18 cellular contexts compared by ENCODE assay signal in genomic region chr19:7115721-7116120, GRCh38.
A peak's percentile ranks its signal among the peaks of the same experiment; 100 is the strongest.
DNase-seq lines count a peak whose midpoint lies in the region; ATAC-seq lines count a peak whose summit lies in the region.
"Had no signal": no experiment of that assay in that cellular context is flagged by ENCODE, and none has a peak within 500 bp of the region (broad histone marks: within the 10 kb centered on the region; RNA-seq: fewer than 3 reads in every experiment).

No MANE protein-coding gene starts in this region.

- DNase-seq in Ammon's horn (ENCODE audit: low spot score), result peak; percentile 95
- peak; percentile 13 for DNase-seq in astrocyte of the hippocampus (ENCODE audit: low read depth, low spot score)
- peak; percentile 72 to 86 for DNase-seq in hippocampal formation (lab: John Stamatoyannopoulos, UW)
- peak; percentile 48 to 96 (median 72) for DNase-seq in posterior cingulate gyrus
- DNase-seq in NCI-H345 treated with DMSO at 0.1 percent for 48 hours (lab: John Stamatoyannopoulos, UW; ENCODE audit: unreplicated experiment), result no peak
- no peak for DNase-seq in COR-L47 (lab: John Stamatoyannopoulos, UW)
- no peak for DNase-seq in NAMALWA (ENCODE audit: low spot score)
- DNase-seq: DND-41, GF-D8, KG1, NCI-H1436, NCI-H2029, NCI-H2171, NCI-H446 treated with DMSO at 0.1 percent for 48 hours, NCI-H748 treated with DMSO at 0.1 percent for 48 hours had no signal

- ATAC-seq in GM19463 (IDR thresholded peaks at IDR 0.05; ENCODE audit: unreplicated experiment), result no peak
- ATAC-seq: GM23338, HepG2 had no signal

- intact Hi-C loops in posterior cingulate gyrus (cut with DNase I), result no loop called here

Comparison
In these comparisons a context has a peak if more than half of its experiments do, and no peak if none do; other contexts are left out.
1. DNase-seq: peak in Ammon's horn (single experiment), astrocyte of the hippocampus (single experiment), hippocampal formation (2 of 2) and posterior cingulate gyrus (10 of 10); none in NCI-H345 treated with DMSO at 0.1 percent for 48 hours (single experiment), COR-L47 (single experiment) and NAMALWA (single experiment).